12 cellular contexts compared by ENCODE assay signal in the genomic region with DNA sequence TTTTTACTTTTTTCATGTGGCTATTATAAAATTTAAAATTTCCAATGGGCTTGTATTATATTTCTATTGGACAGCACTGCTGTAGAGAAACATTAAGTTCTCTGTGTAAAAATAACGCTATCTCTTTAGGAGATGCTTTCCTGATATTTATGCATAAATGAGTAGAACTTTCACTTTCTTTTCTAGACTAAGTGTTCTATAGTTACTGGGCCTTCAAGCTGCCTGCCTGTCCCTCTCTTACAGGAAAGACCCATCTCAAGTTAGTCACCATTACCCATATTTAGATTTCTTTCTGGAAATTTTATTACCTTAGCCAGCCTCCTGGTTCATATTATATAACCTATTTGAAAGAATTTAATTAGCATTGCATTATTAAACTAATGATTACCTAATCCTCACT. TPM values are rescaled to one million over a fixed set of nuclear protein-coding genes. Genes with fewer than 3 reads are reported as not detected.
DNase-seq lines count a peak whose midpoint lies in the region; ATAC-seq and TF ChIP-seq lines count a peak whose summit lies in the region.
"Had no signal": no experiment of that assay in that cellular context is flagged by ENCODE, and none has a peak within 500 bp of the region (broad histone marks: within the 10 kb centered on the region; RNA-seq: fewer than 3 reads in every experiment).

No MANE protein-coding gene starts in this region.

- H3K36me3 ChIP-seq in breast epithelium (no peaks in the 10 kb centered on the region), esophagus muscularis mucosa (no peaks in the 10 kb centered on the region)
- H3K36me3 ChIP-seq: upper lobe of left lung had no signal

- no peak overlapping the region for H3K4me3 ChIP-seq in breast epithelium
- H3K4me3 ChIP-seq in esophagus muscularis mucosa = no peak overlapping the region

- CTCF ChIA-PET in activated CD8-positive, alpha-beta T cell treated with anti-CD3 and anti-CD28 coated beads, Interleukin-2, amount 10 ng/mL, durations not matched to agents 7 days and 5 days (lab: Charles Lee) = interaction anchor here (0.8 to 1.4 kb wide), 4 partner anchors 32 to 357 kb away, joined by 3 to 9 read pairs (median 4); no protein-coding TSS in a partner anchor

- H3K27ac ChIP-seq in breast epithelium (no peak overlapping the region), esophagus muscularis mucosa (replicated peaks in 1 of 4) (no peak overlapping the region)

- no peaks in the 10 kb centered on the region for H3K9me3 Mint-ChIP-seq in activated CD4-positive, alpha-beta T cell treated with anti-CD3 and anti-CD28 coated beads, Interleukin-2, amount 10 ng/mL, durations not matched to agents 24 days and 14 days
- no peaks in the 10 kb centered on the region for H3K9me3 Mint-ChIP-seq in activated CD8-positive, alpha-beta T cell treated with anti-CD3 and anti-CD28 coated beads, Interleukin-2, amount 10 ng/mL, durations not matched to agents 7 days and 5 days (ENCODE audit: insufficient read depth)
- H3K9me3 Mint-ChIP-seq in stimulated activated naive CD8-positive, alpha-beta T cell treated with anti-CD3 and anti-CD28 coated beads, Interleukin-15, Interleukin-2, amounts not matched to agents 100 ng/mL and 50 ng/mL, for 24 hours = no peaks in the 10 kb centered on the region
- H3K9me3 Mint-ChIP-seq: dendritic cell treated with granulocyte-macrophage colony-stimulating factor and Interleukin-4, amounts not matched to agents 40 ng/mL and 50 ng/mL, for 4 days had no signal

- TF ChIP-seq POLR2A in breast epithelium (IDR thresholded peaks at IDR 0.05) = no peak
- TF ChIP-seq POLR2A in esophagus muscularis mucosa (IDR thresholded peaks at IDR 0.05; ENCODE audit: low read depth) = no peak

- TF ChIP-seq CTCF in breast epithelium (IDR thresholded peaks at IDR 0.05) = no peak
- no peak for TF ChIP-seq CTCF in esophagus muscularis mucosa (IDR thresholded peaks at IDR 0.05)

- H3K27ac Mint-ChIP-seq in activated CD4-positive, alpha-beta T cell treated with anti-CD3 and anti-CD28 coated beads, Interleukin-2, amount 10 ng/mL, durations not matched to agents 24 days and 14 days = no peak overlapping the region
- H3K27ac Mint-ChIP-seq in activated CD8-positive, alpha-beta T cell treated with anti-CD3 and anti-CD28 coated beads, Interleukin-2, amount 10 ng/mL, durations not matched to agents 7 days and 5 days = peak overlapping the region; percentile 50
- H3K27ac Mint-ChIP-seq in stimulated activated naive CD8-positive, alpha-beta T cell treated with anti-CD3 and anti-CD28 coated beads, Interleukin-15, Interleukin-2, amounts not matched to agents 100 ng/mL and 50 ng/mL, for 24 hours = no peak overlapping the region

- H3K36me3 Mint-ChIP-seq in activated CD4-positive, alpha-beta T cell treated with anti-CD3 and anti-CD28 coated beads, Interleukin-2, amount 10 ng/mL, durations not matched to agents 24 days and 14 days (ENCODE audit: low read depth) = peaks cover 53% of the 10 kb centered on the region
- peaks cover 74% of the 10 kb centered on the region for H3K36me3 Mint-ChIP-seq in activated CD8-positive, alpha-beta T cell treated with anti-CD3 and anti-CD28 coated beads, Interleukin-2, amount 10 ng/mL, durations not matched to agents 7 days and 5 days (ENCODE audit: low read depth)
- peaks cover 43% of the 10 kb centered on the region for H3K36me3 Mint-ChIP-seq in stimulated activated naive CD8-positive, alpha-beta T cell treated with anti-CD3 and anti-CD28 coated beads, Interleukin-15, Interleukin-2, amounts not matched to agents 100 ng/mL and 50 ng/mL, for 24 hours (ENCODE audit: low read depth)

- ATAC-seq in HG03095 (IDR thresholded peaks at IDR 0.05; ENCODE audit: unreplicated experiment) = peak; percentile 33
- peak; percentile 32 for ATAC-seq in activated CD8-positive, alpha-beta T cell treated with anti-CD3 and anti-CD28 coated beads, Interleukin-2, amount 10 ng/mL, durations not matched to agents 7 days and 5 days
- no peak for ATAC-seq in GM19328 (IDR thresholded peaks at IDR 0.05; ENCODE audit: unreplicated experiment)

- no peaks in the 10 kb centered on the region for H3K9me3 ChIP-seq in breast epithelium
- no peaks in the 10 kb centered on the region for H3K9me3 ChIP-seq in esophagus muscularis mucosa
- H3K9me3 ChIP-seq: upper lobe of left lung had no signal

- no peaks in the 10 kb centered on the region for H3K27me3 Mint-ChIP-seq in activated CD4-positive, alpha-beta T cell treated with anti-CD3 and anti-CD28 coated beads, Interleukin-2, amount 10 ng/mL, durations not matched to agents 24 days and 14 days
- H3K27me3 Mint-ChIP-seq in activated CD8-positive, alpha-beta T cell treated with anti-CD3 and anti-CD28 coated beads, Interleukin-2, amount 10 ng/mL, durations not matched to agents 7 days and 5 days (ENCODE audit: low read depth) = no peaks in the 10 kb centered on the region
- H3K27me3 Mint-ChIP-seq in stimulated activated naive CD8-positive, alpha-beta T cell treated with anti-CD3 and anti-CD28 coated beads, Interleukin-15, Interleukin-2, amounts not matched to agents 100 ng/mL and 50 ng/mL, for 24 hours = no peaks in the 10 kb centered on the region
- H3K27me3 Mint-ChIP-seq: dendritic cell treated with granulocyte-macrophage colony-stimulating factor and Interleukin-4, amounts not matched to agents 40 ng/mL and 50 ng/mL, for 4 days had no signal

- WGBS in esophagus muscularis mucosa = 66% methylated on average over 1 of the region's 1 CpG

- H3K4me3 Mint-ChIP-seq in activated CD4-positive, alpha-beta T cell treated with anti-CD3 and anti-CD28 coated beads, Interleukin-2, amount 10 ng/mL, durations not matched to agents 24 days and 14 days = peak overlapping the region; percentile 52
- H3K4me3 Mint-ChIP-seq in activated CD8-positive, alpha-beta T cell treated with anti-CD3 and anti-CD28 coated beads, Interleukin-2, amount 10 ng/mL, durations not matched to agents 7 days and 5 days = peak overlapping the region; percentile 44
- peak overlapping the region; percentile 51 for H3K4me3 Mint-ChIP-seq in stimulated activated naive CD8-positive, alpha-beta T cell treated with anti-CD3 and anti-CD28 coated beads, Interleukin-15, Interleukin-2, amounts not matched to agents 100 ng/mL and 50 ng/mL, for 24 hours
- H3K4me3 Mint-ChIP-seq: dendritic cell treated with granulocyte-macrophage colony-stimulating factor and Interleukin-4, amounts not matched to agents 40 ng/mL and 50 ng/mL, for 4 days had no signal

- H3K27me3 ChIP-seq in breast epithelium = peaks cover 1% of the 10 kb centered on the region in 2 donors
- H3K27me3 ChIP-seq in esophagus muscularis mucosa = peaks cover 0 to 12% (median 0%) of the 10 kb centered on the region in 4 donors

- DNase-seq in activated CD4-positive, alpha-beta T cell treated with anti-CD3 and anti-CD28 coated beads, Interleukin-2, amount 10 ng/mL, durations not matched to agents 24 days and 14 days = peak; percentile 67
- DNase-seq in activated CD4-positive, alpha-beta T cell treated with anti-CD3 and anti-CD28 coated beads, Interleukin-2, amount 50 U/mL, for 1 hour = no peak
- DNase-seq in activated CD8-positive, alpha-beta T cell treated with anti-CD3 and anti-CD28 coated beads, Interleukin-2, amount 10 ng/mL, durations not matched to agents 7 days and 5 days = no peak
- no peak for DNase-seq in breast epithelium (ENCODE audit: low spot score in 2 of 2)
- no peak for DNase-seq in esophagus muscularis mucosa (ENCODE audit: extremely low spot score)
- DNase-seq: NCI-H1694 treated with DMSO at 0.1 percent for 48 hours; stimulated activated CD4-positive, alpha-beta T cell treated with anti-CD3 and anti-CD28 coated beads, Interleukin-12 subunit alpha, Interleukin-12 subunit beta, amount 100 ng/mL, for 4 hours; upper lobe of left lung had no signal

- POLR2A ChIA-PET in activated CD8-positive, alpha-beta T cell treated with anti-CD3 and anti-CD28 coated beads, Interleukin-2, amount 10 ng/mL, durations not matched to agents 7 days and 5 days (lab: Charles Lee) = interaction anchor here (1.1 to 6.8 kb wide), 2 partner anchors 153 to 330 kb away, joined by 3 to 249 read pairs; no protein-coding TSS in a partner anchor

- no peak for TF ChIP-seq EP300 in esophagus muscularis mucosa (IDR thresholded peaks at IDR 0.05)

- intact Hi-C loops in activated CD4-positive, alpha-beta T cell treated with anti-CD3 and anti-CD28 coated beads, Interleukin-2, amount 10 ng/mL, durations not matched to agents 24 days and 14 days (cut with micrococcal nuclease) = loop anchor here (5.0 kb wide), 1 partner anchor 430 kb away; the partner anchor contains the start of gene ITPRID2
- intact Hi-C loops in breast epithelium (cut with DNase I; ENCODE audit: low total_unique reads) = no loop called here
- intact Hi-C loops in esophagus muscularis mucosa (cut with DNase I) = loop anchor here (10.0 kb wide), 1 partner anchor 387 kb away; no protein-coding TSS in a partner anchor

- H3K4me1 ChIP-seq in breast epithelium (no peaks in the 10 kb centered on the region), esophagus muscularis mucosa (peaks cover 11 to 18% (median 15%) of the 10 kb centered on the region in 4 donors)

- H3K4me1 Mint-ChIP-seq in activated CD4-positive, alpha-beta T cell treated with anti-CD3 and anti-CD28 coated beads, Interleukin-2, amount 10 ng/mL, durations not matched to agents 24 days and 14 days = peaks cover 51% of the 10 kb centered on the region
- H3K4me1 Mint-ChIP-seq in activated CD8-positive, alpha-beta T cell treated with anti-CD3 and anti-CD28 coated beads, Interleukin-2, amount 10 ng/mL, durations not matched to agents 7 days and 5 days (ENCODE audit: low read depth) = peaks cover 48% of the 10 kb centered on the region
- H3K4me1 Mint-ChIP-seq in stimulated activated naive CD8-positive, alpha-beta T cell treated with anti-CD3 and anti-CD28 coated beads, Interleukin-15, Interleukin-2, amounts not matched to agents 100 ng/mL and 50 ng/mL, for 24 hours (ENCODE audit: low read depth) = peaks cover 75% of the 10 kb centered on the region

RNA-seq across cellular contexts. Expression of gene ITGA4, which starts 4.8 kb away (rescaled TPM):
- 106 and 109 TPM in 2 replicates for total RNA-seq in activated CD4-positive, alpha-beta T cell treated with anti-CD3 and anti-CD28 coated beads, Interleukin-2, amount 10 ng/mL, durations not matched to agents 24 days and 14 days
- total RNA-seq in activated CD8-positive, alpha-beta T cell treated with anti-CD3 and anti-CD28 coated beads, Interleukin-2, amount 10 ng/mL, durations not matched to agents 7 days and 5 days = 100 to 1,000 TPM; 144 to 152 TPM
- 10 to 100 TPM in 2 of 3 donors, 1 to 10 TPM in 1; 6.7 to 12.5 (median 11.7) TPM for total RNA-seq in breast epithelium
- total RNA-seq in esophagus muscularis mucosa = 1 to 10 TPM; 2.2 to 8.4 (median 3.5) TPM
